In genomic region chr13:99605417-99606321, GRCh38 we compare ENCODE assay signal across 8 cellular contexts. TPM values are rescaled to one million over a fixed set of nuclear protein-coding genes. Genes with fewer than 3 reads are reported as not detected.
DNase-seq lines count a peak whose midpoint lies in the region; TF ChIP-seq lines count a peak whose summit lies in the region.

No MANE protein-coding gene starts in this region.

- H4K20me1 ChIP-seq in GM23248 (ENCODE audit: insufficient read depth) (no peaks in the 10 kb centered on the region), Karpas-422 (ENCODE audit: insufficient read depth, low read depth, low read length) (peaks cover 4% of the 10 kb centered on the region; the same call in 1 of the 2 replicates)

- no peaks in the 10 kb centered on the region for H3F3A ChIP-seq in GM23248 (ENCODE audit: insufficient read depth)

- H3K4me1 Mint-ChIP-seq in T-helper 1 cell treated with Interleukin-12 subunit alpha and Interleukin-12 subunit beta and Interleukin-4 antibody, amounts not matched to agents 30 μg/mL and 1 μg/mL, for 36 hours (ENCODE audit: low read depth) = peaks cover 35% of the 10 kb centered on the region
- peaks cover 17% of the 10 kb centered on the region for H3K4me1 Mint-ChIP-seq in brain

- peak; percentile 47 for TF ChIP-seq CTCF in GM06990 (IDR thresholded peaks at IDR 0.05; ENCODE audit: insufficient read depth, low read length, poor library complexity, severe bottlenecking)
- peak in 1 of 2 experiments; percentile 21 for TF ChIP-seq CTCF in brain (conservative IDR thresholded peaks at IDR 0.05)

- H3K9ac ChIP-seq in GM23248 (peak overlapping the region; percentile 30; the same call in 1 of the 2 replicates), Karpas-422 (ENCODE audit: low read length) (peak overlapping the region; percentile 61)

- no peaks in the 10 kb centered on the region for H3K36me3 ChIP-seq in GM06990 (ENCODE audit: control insufficient read depth, insufficient read depth, low read length)
- no peaks in the 10 kb centered on the region for H3K36me3 ChIP-seq in GM23248 (ENCODE audit: low read depth)
- H3K36me3 ChIP-seq in Karpas-422 (ENCODE audit: insufficient read depth, low read length) = no peaks in the 10 kb centered on the region

- H3K4me3 ChIP-seq in GM06990 (replicated peaks; ENCODE audit: low read depth, low read length) (peak overlapping the region; percentile 62), GM23248 (peak overlapping the region; percentile 83), Karpas-422 (ENCODE audit: low read length) (peak overlapping the region; percentile 72)

- peak overlapping the region; percentile 86 for H3K4me3 Mint-ChIP-seq in T-helper 1 cell treated with Interleukin-12 subunit alpha and Interleukin-12 subunit beta and Interleukin-4 antibody, amounts not matched to agents 30 μg/mL and 1 μg/mL, for 36 hours
- H3K4me3 Mint-ChIP-seq in brain = peak overlapping the region; percentile 89 to 93 (median 91)

- no peaks in the 10 kb centered on the region for H3K9me3 Mint-ChIP-seq in T-helper 1 cell treated with Interleukin-12 subunit alpha and Interleukin-12 subunit beta and Interleukin-4 antibody, amounts not matched to agents 30 μg/mL and 1 μg/mL, for 36 hours
- peaks cover 0 to 5% (median 3%) of the 10 kb centered on the region in 5 experiments for H3K9me3 Mint-ChIP-seq in brain

- peak overlapping the region; percentile 61 for H3K4me2 ChIP-seq in GM23248 (ENCODE audit: unreplicated experiment)
- peak overlapping the region; percentile 82 for H3K4me2 ChIP-seq in Karpas-422 (ENCODE audit: low read depth, low read length, poor library complexity, severe bottlenecking)

- H3K4me1 ChIP-seq in GM23248 (ENCODE audit: insufficient read depth) = no peaks in the 10 kb centered on the region
- peaks cover 30% of the 10 kb centered on the region for H3K4me1 ChIP-seq in Karpas-422 (ENCODE audit: low read length)

- H3K27me3 ChIP-seq in GM06990 (replicated peaks; ENCODE audit: control insufficient read depth, insufficient read depth, low read length) (no peaks in the 10 kb centered on the region), GM23248 (replicated peaks; ENCODE audit: insufficient read depth) (no peaks in the 10 kb centered on the region), Karpas-422 (ENCODE audit: low read length) (no peaks in the 10 kb centered on the region)

- no peak overlapping the region for H3K27ac ChIP-seq in GM23248
- no peak overlapping the region for H3K27ac ChIP-seq in Karpas-422 (ENCODE audit: low read length)

- H3K79me2 ChIP-seq in GM23248 (ENCODE audit: insufficient read depth) (no peaks in the 10 kb centered on the region), Karpas-422 (ENCODE audit: low read length) (no peaks in the 10 kb centered on the region)

- DNase-seq in GM06990 (ENCODE audit: extremely low read depth, insufficient read length) = peak; percentile 50
- peak; percentile 52 for DNase-seq in GM23248
- peak; percentile 68 for DNase-seq in Karpas-422
- peak; percentile 35 for DNase-seq in iris pigment epithelial cell (ENCODE audit: low read depth)
- DNase-seq in stimulated activated CD4-positive, alpha-beta T cell treated with anti-CD3 and anti-CD28 coated beads, Interleukin-12 subunit alpha, Interleukin-12 subunit beta, amount 100 ng/mL, for 48 hours (ENCODE audit: low read depth in 2 of 3, low spot score in 1 of 3) = peak in 2 of 3 donors; percentile 16 to 18
- no peak for DNase-seq in pons (ENCODE audit: low spot score)

- H3K27me3 Mint-ChIP-seq in T-helper 1 cell treated with Interleukin-12 subunit alpha and Interleukin-12 subunit beta and Interleukin-4 antibody, amounts not matched to agents 30 μg/mL and 1 μg/mL, for 36 hours (ENCODE audit: low read depth) = peaks cover 12% of the 10 kb centered on the region
- peaks cover 18% of the 10 kb centered on the region for H3K27me3 Mint-ChIP-seq in brain

- H3K9me3 ChIP-seq in GM23248 (ENCODE audit: low read depth) (no peaks in the 10 kb centered on the region), Karpas-422 (ENCODE audit: low read length) (no peaks in the 10 kb centered on the region)

- H3K36me3 Mint-ChIP-seq in T-helper 1 cell treated with Interleukin-12 subunit alpha and Interleukin-12 subunit beta and Interleukin-4 antibody, amounts not matched to agents 30 μg/mL and 1 μg/mL, for 36 hours (ENCODE audit: low read depth) = no peaks in the 10 kb centered on the region
- H3K36me3 Mint-ChIP-seq in brain = no peaks in the 10 kb centered on the region

- in situ Hi-C loops in GM23248 (cut with MboI) = no loop called here

- no peaks in the 10 kb centered on the region for H3K9me2 ChIP-seq in GM23248 (ENCODE audit: insufficient read depth)
- no peaks in the 10 kb centered on the region for H3K9me2 ChIP-seq in Karpas-422 (replicated peaks; ENCODE audit: insufficient read depth, low read length)

- H2AFZ ChIP-seq in GM23248 (peak overlapping the region; percentile 90), Karpas-422 (ENCODE audit: low read length) (peak overlapping the region; percentile 99)

- peak overlapping the region; percentile 81 for H3K27ac Mint-ChIP-seq in T-helper 1 cell treated with Interleukin-12 subunit alpha and Interleukin-12 subunit beta and Interleukin-4 antibody, amounts not matched to agents 30 μg/mL and 1 μg/mL, for 36 hours
- peak overlapping the region; percentile 60 to 91 (median 89) for H3K27ac Mint-ChIP-seq in brain

- 27% methylated on average over 18 of the region's 18 CpGs for WGBS in GM23248 (ENCODE audit: low coverage in 1 of 2, low lambda C conversion rate in 2 of 2, missing lambda C conversion rate in 2 of 2), 2 experiments

RNA-seq across cellular contexts. Expression of gene CLYBL, which starts 0.8 kb away (rescaled TPM):
- total RNA-seq in GM23248 (2014; rRNA removed; shearing (Covaris generic)) = 0.38 and 0.86 TPM in 2 replicates
- polyA plus RNA-seq in GM23248 (2016; fragmentation: Nextera tagmentation; extraction: Ambion mirVana) (1.6 and 1.7 TPM in 2 replicates), brain (ENCODE audit: insufficient read depth, low read depth, low replicate concordance) (9.5 TPM)
- total RNA-seq in Karpas-422 (2014; rRNA removed; shearing (Covaris generic); ENCODE audit: low replicate concordance) = 2.8 and 7.3 TPM in 2 replicates
